ENCODE assay signal across 18 cellular contexts in genomic region chr17:49404906-49405305, GRCh38. TPM values are rescaled to one million over a fixed set of nuclear protein-coding genes. Genes with fewer than 3 reads are reported as not detected.
A peak's percentile ranks its signal among the peaks of the same experiment; 100 is the strongest.
DNase-seq lines count a peak whose midpoint lies in the region; ATAC-seq and TF ChIP-seq lines count a peak whose summit lies in the region.
"Had no signal": no experiment of that assay in that cellular context is flagged by ENCODE, and none has a peak within 500 bp of the region (broad histone marks: within the 10 kb centered on the region; RNA-seq: fewer than 3 reads in every experiment).

No MANE protein-coding gene starts in this region.

- H3K27me3 Mint-ChIP-seq in CD8-positive, alpha-beta memory T cell, result peaks cover 0 to 4% of the 10 kb centered on the region in 2 donors
- H3K27me3 Mint-ChIP-seq in activated T-helper 1 cell treated with anti-CD3 and anti-CD28 coated beads, Interleukin-12 subunit alpha, Interleukin-12 subunit beta, Interleukin-2, Interleukin-4 antibody, amounts not matched to agents 30 ng/mL and 10 ng/mL and 1 ng/mL, durations not matched to agents 14 hours and 24 hours and 36 hours (ENCODE audit: insufficient read depth), result no peaks in the 10 kb centered on the region
- peaks cover 12% of the 10 kb centered on the region for H3K27me3 Mint-ChIP-seq in GM23338 (ENCODE audit: insufficient read depth, low read depth, poor library complexity)

- no peaks in the 10 kb centered on the region for H3K9me3 Mint-ChIP-seq in CD8-positive, alpha-beta memory T cell
- no peaks in the 10 kb centered on the region for H3K9me3 Mint-ChIP-seq in activated T-helper 1 cell treated with anti-CD3 and anti-CD28 coated beads, Interleukin-12 subunit alpha, Interleukin-12 subunit beta, Interleukin-2, Interleukin-4 antibody, amounts not matched to agents 30 ng/mL and 10 ng/mL and 1 ng/mL, durations not matched to agents 14 hours and 24 hours and 36 hours
- no peaks in the 10 kb centered on the region for H3K9me3 Mint-ChIP-seq in GM23338

- no peak for DNase-seq in CD8-positive, alpha-beta memory T cell
- DNase-seq in RWPE2 (ENCODE audit: low spot score) (peak; percentile 28), foreskin fibroblast (peak; percentile 37 to 59), spleen (no peak), SKM-1 treated with dmso at 0.1 percent for 144 hours (lab: John Stamatoyannopoulos, UW; ENCODE audit: unreplicated experiment) (no peak), OCI-M2 (lab: John Stamatoyannopoulos, UW; ENCODE audit: unreplicated experiment) (no peak), GM23338 (ENCODE audit: low spot score) (no peak)
- DNase-seq in activated T-helper 1 cell treated with anti-CD3 and anti-CD28 coated beads, Interleukin-12 subunit alpha, Interleukin-12 subunit beta, Interleukin-2, Interleukin-4 antibody, amounts not matched to agents 30 ng/mL and 10 ng/mL and 1 ng/mL, durations not matched to agents 14 hours and 24 hours and 36 hours (ENCODE audit: low spot score), result no peak
- DNase-seq: activated CD4-positive, alpha-beta T cell treated with anti-CD3 and anti-CD28 coated beads, Interleukin-2, amount 50 U/mL, for 1 hour; erythroblast; gastrocnemius medialis; GM23248; left cardiac atrium; NCI-H1417; NCI-H526 treated with DMSO at 0.1 percent for 48 hours; SHP77; stimulated activated CD4-positive, alpha-beta T cell treated with anti-CD3 and anti-CD28 coated beads, Interleukin-4, amount 100 ng/mL, for 4 hours; thyroid gland had no signal

- TF ChIP-seq POLR2A in spleen (IDR thresholded peaks at IDR 0.05), result no peak

- H3K27ac Mint-ChIP-seq in CD8-positive, alpha-beta memory T cell, result peak overlapping the region in 7 of 8 donors; percentile 78 to 95 (median 86)
- H3K27ac Mint-ChIP-seq in activated T-helper 1 cell treated with anti-CD3 and anti-CD28 coated beads, Interleukin-12 subunit alpha, Interleukin-12 subunit beta, Interleukin-2, Interleukin-4 antibody, amounts not matched to agents 30 ng/mL and 10 ng/mL and 1 ng/mL, durations not matched to agents 14 hours and 24 hours and 36 hours, result no peak overlapping the region
- no peak overlapping the region for H3K27ac Mint-ChIP-seq in GM23338

- intact Hi-C loops in spleen (cut with DNase I; ENCODE audit: low total_unique reads), result no loop called here
- intact Hi-C loops in activated T-helper 1 cell treated with anti-CD3 and anti-CD28 coated beads, Interleukin-12 subunit alpha, Interleukin-12 subunit beta, Interleukin-2, Interleukin-4 antibody, amounts not matched to agents 30 ng/mL and 10 ng/mL and 1 ng/mL, durations not matched to agents 14 hours and 24 hours and 36 hours (cut with micrococcal nuclease), result loop anchor here (5.0 kb wide), 1 partner anchor 92 kb away; the partner anchor contains the start of gene NGFR

- H3K9me3 ChIP-seq in CD8-positive, alpha-beta memory T cell (ENCODE audit: low read length), result no peaks in the 10 kb centered on the region
- no peaks in the 10 kb centered on the region for H3K9me3 ChIP-seq in RWPE2 (ENCODE audit: severe bottlenecking)
- no peaks in the 10 kb centered on the region for H3K9me3 ChIP-seq in spleen
- H3K9me3 ChIP-seq: gastrocnemius medialis, thyroid gland had no signal

- H2AFZ ChIP-seq in GM23338, result no peak overlapping the region
- H2AFZ ChIP-seq: GM23248 had no signal

- peak overlapping the region in 2 of 7 donors; percentile 56 to 76 for H3K4me3 Mint-ChIP-seq in CD8-positive, alpha-beta memory T cell
- no peak overlapping the region for H3K4me3 Mint-ChIP-seq in activated T-helper 1 cell treated with anti-CD3 and anti-CD28 coated beads, Interleukin-12 subunit alpha, Interleukin-12 subunit beta, Interleukin-2, Interleukin-4 antibody, amounts not matched to agents 30 ng/mL and 10 ng/mL and 1 ng/mL, durations not matched to agents 14 hours and 24 hours and 36 hours
- H3K4me3 Mint-ChIP-seq in GM23338, result no peak overlapping the region

- TF ChIP-seq CTCF in RWPE2 (IDR thresholded peaks at IDR 0.05; ENCODE audit: poor library complexity, severe bottlenecking), result no peak
- TF ChIP-seq CTCF in foreskin fibroblast (IDR thresholded peaks at IDR 0.05; ENCODE audit: low read depth, low read length), result no peak
- no peak for TF ChIP-seq CTCF in spleen (IDR thresholded peaks at IDR 0.05 in 8 of 11, conservative IDR thresholded peaks at IDR 0.05 in 3 of 11)
- TF ChIP-seq CTCF in GM23338 (conservative IDR thresholded peaks at IDR 0.05; ENCODE audit: low read depth in 2 of 2), result no peak

- peaks cover 38 to 46% (median 42%) of the 10 kb centered on the region in 3 donors for H3K4me1 Mint-ChIP-seq in CD8-positive, alpha-beta memory T cell
- peaks cover 31% of the 10 kb centered on the region for H3K4me1 Mint-ChIP-seq in activated T-helper 1 cell treated with anti-CD3 and anti-CD28 coated beads, Interleukin-12 subunit alpha, Interleukin-12 subunit beta, Interleukin-2, Interleukin-4 antibody, amounts not matched to agents 30 ng/mL and 10 ng/mL and 1 ng/mL, durations not matched to agents 14 hours and 24 hours and 36 hours (ENCODE audit: low read depth)
- H3K4me1 Mint-ChIP-seq in GM23338, result peaks cover 8% of the 10 kb centered on the region; the same call in 2 of the 3 replicates

- H3K27me3 ChIP-seq in CD8-positive, alpha-beta memory T cell (ENCODE audit: insufficient read depth, low read length, poor library complexity, severe bottlenecking), result no peaks in the 10 kb centered on the region
- no peaks in the 10 kb centered on the region for H3K27me3 ChIP-seq in RWPE2 (ENCODE audit: insufficient read depth, poor library complexity, severe bottlenecking)
- H3K27me3 ChIP-seq in spleen (replicated peaks in 1 of 7), result no peaks in the 10 kb centered on the region
- H3K27me3 ChIP-seq in GM23338 (ENCODE audit: insufficient read depth), result no peaks in the 10 kb centered on the region
- H3K27me3 ChIP-seq: gastrocnemius medialis, thyroid gland had no signal

- POLR2A ChIA-PET in CD8-positive, alpha-beta memory T cell (lab: Charles Lee), result no interaction called here

- peaks cover 33% of the 10 kb centered on the region for H3K4me1 ChIP-seq in CD8-positive, alpha-beta memory T cell (ENCODE audit: insufficient read depth, low read length)
- H3K4me1 ChIP-seq in RWPE2 (ENCODE audit: insufficient read depth, poor library complexity, severe bottlenecking) (no peaks in the 10 kb centered on the region), spleen (peaks cover 7 to 60% (median 34%) of the 10 kb centered on the region in 6 donors), GM23338 (ENCODE audit: insufficient read depth) (no peaks in the 10 kb centered on the region)
- H3K4me1 ChIP-seq: gastrocnemius medialis had no signal

- peaks cover 23% of the 10 kb centered on the region; the same call in 1 of the 2 replicates for H3F3A ChIP-seq in GM23338 (replicated peaks; ENCODE audit: low read depth)

- H3K36me3 Mint-ChIP-seq in CD8-positive, alpha-beta memory T cell, result peaks cover 14 to 73% (median 26%) of the 10 kb centered on the region in 3 donors
- peaks cover 59% of the 10 kb centered on the region for H3K36me3 Mint-ChIP-seq in activated T-helper 1 cell treated with anti-CD3 and anti-CD28 coated beads, Interleukin-12 subunit alpha, Interleukin-12 subunit beta, Interleukin-2, Interleukin-4 antibody, amounts not matched to agents 30 ng/mL and 10 ng/mL and 1 ng/mL, durations not matched to agents 14 hours and 24 hours and 36 hours (ENCODE audit: low read depth)
- peaks cover 72% of the 10 kb centered on the region for H3K36me3 Mint-ChIP-seq in GM23338 (ENCODE audit: low read depth)

- peaks cover 45% of the 10 kb centered on the region for H3K36me3 ChIP-seq in CD8-positive, alpha-beta memory T cell (ENCODE audit: insufficient read depth, low read length)
- H3K36me3 ChIP-seq in RWPE2 (ENCODE audit: low read depth) (peaks cover 63% of the 10 kb centered on the region), spleen (peaks cover 0 to 77% (median 63%) of the 10 kb centered on the region in 6 donors), GM23338 (ENCODE audit: insufficient read depth) (peaks cover 40% of the 10 kb centered on the region)

- H3K9me2 ChIP-seq in GM23338 (ENCODE audit: insufficient read depth), result no peaks in the 10 kb centered on the region

- CTCF ChIA-PET in CD8-positive, alpha-beta memory T cell (lab: Charles Lee), result interaction anchor here (1.3 to 9.0 kb wide), 2 partner anchors 151 to 166 kb away, joined by 3 to 85 read pairs; no protein-coding TSS in a partner anchor

- no peak overlapping the region for H3K27ac ChIP-seq in CD8-positive, alpha-beta memory T cell (ENCODE audit: low read depth, low read length)
- H3K27ac ChIP-seq in RWPE2 (ENCODE audit: poor library complexity, severe bottlenecking) (no peak overlapping the region), spleen (peak overlapping the region in 6 of 8 donors; percentile 1 to 90 (median 75)), GM23338 (ENCODE audit: low read depth) (no peak overlapping the region)
- H3K27ac ChIP-seq: gastrocnemius medialis, GM23248, thyroid gland had no signal

- no peak overlapping the region for H3K4me2 ChIP-seq in GM23338

- H3K4me3 ChIP-seq in CD8-positive, alpha-beta memory T cell (ENCODE audit: low read length), result no peak overlapping the region
- H3K4me3 ChIP-seq in RWPE2 (ENCODE audit: severe bottlenecking), result no peak overlapping the region
- no peak overlapping the region for H3K4me3 ChIP-seq in foreskin fibroblast (ENCODE audit: low read depth in 1 of 2, low read length in 2 of 2)
- no peak overlapping the region for H3K4me3 ChIP-seq in spleen
- H3K4me3 ChIP-seq in GM23338, result no peak overlapping the region
- H3K4me3 ChIP-seq: gastrocnemius medialis, GM23248, thyroid gland had no signal

- 90 to 98% (median 95%) methylated on average over 14 of the region's 14 CpGs for WGBS in spleen, 5 donors

- ATAC-seq in RWPE2 (ENCODE audit: low read depth), result no peak
- ATAC-seq in GM23338, result no peak
- ATAC-seq: gastrocnemius medialis had no signal

- peaks cover 17% of the 10 kb centered on the region for H4K20me1 ChIP-seq in GM23338 (replicated peaks; ENCODE audit: insufficient read depth)

- H3K79me2 ChIP-seq in GM23338 (replicated peaks; ENCODE audit: insufficient read depth), result no peaks in the 10 kb centered on the region

RNA-seq across cellular contexts. Expression of gene PHB1, which starts 9.8 kb away (rescaled TPM):
- total RNA-seq in CD8-positive, alpha-beta memory T cell, result 100 to 1,000 TPM; 440 to 450 TPM
- polyA plus RNA-seq in CD8-positive, alpha-beta memory T cell, result 164 TPM
- 10 to 100 TPM; 49.4 to 84.1 (median 66.6) TPM for total RNA-seq in spleen
- polyA plus RNA-seq in spleen (100 to 1,000 TPM in 1 of 3 donors, 10 to 100 TPM in 2; 60.3 to 109 (median 95.5) TPM), GM23338 (2016; fragmentation: Nextera tagmentation; extraction: Ambion mirVana) (172 and 194 TPM in 2 replicates)
- total RNA-seq in activated T-helper 1 cell treated with anti-CD3 and anti-CD28 coated beads, Interleukin-12 subunit alpha, Interleukin-12 subunit beta, Interleukin-2, Interleukin-4 antibody, amounts not matched to agents 30 ng/mL and 10 ng/mL and 1 ng/mL, durations not matched to agents 14 hours and 24 hours and 36 hours, result 395 and 401 TPM in 2 replicates
- 211 and 215 TPM in 2 replicates for total RNA-seq in GM23338 (2014; rRNA removed; shearing (Covaris generic))

RNA-seq across cellular contexts. Expression of gene ZNF652, which starts 42.9 kb away (rescaled TPM):
- total RNA-seq in CD8-positive, alpha-beta memory T cell, result 10 to 100 TPM; 11.5 to 11.9 TPM
- 27.7 TPM for polyA plus RNA-seq in CD8-positive, alpha-beta memory T cell
- total RNA-seq in spleen, result 10 to 100 TPM; 51.4 to 73.9 (median 57.5) TPM
- polyA plus RNA-seq in spleen (10 to 100 TPM; 18.2 to 26.6 (median 23.3) TPM), GM23338 (2016; fragmentation: Nextera tagmentation; extraction: Ambion mirVana) (34.9 and 36.2 TPM in 2 replicates)
- 6.3 and 7.5 TPM in 2 replicates for total RNA-seq in activated T-helper 1 cell treated with anti-CD3 and anti-CD28 coated beads, Interleukin-12 subunit alpha, Interleukin-12 subunit beta, Interleukin-2, Interleukin-4 antibody, amounts not matched to agents 30 ng/mL and 10 ng/mL and 1 ng/mL, durations not matched to agents 14 hours and 24 hours and 36 hours
- 50.1 and 54.5 TPM in 2 replicates for total RNA-seq in GM23338 (2014; rRNA removed; shearing (Covaris generic))

Comparison
In these comparisons a context has a peak if more than half of its experiments do, and no peak if none do; other contexts are left out.
1. DNase-seq: peak in RWPE2 (single experiment) and foreskin fibroblast (2 of 2); none in CD8-positive, alpha-beta memory T cell (0 of 5), spleen (single experiment), SKM-1 treated with dmso at 0.1 percent for 144 hours (single experiment), OCI-M2 (single experiment), activated T-helper 1 cell treated with anti-CD3 and anti-CD28 coated beads, Interleukin-12 subunit alpha, Interleukin-12 subunit beta, Interleukin-2, Interleukin-4 antibody, amounts not matched to agents 30 ng/mL and 10 ng/mL and 1 ng/mL, durations not matched to agents 14 hours and 24 hours and 36 hours (single experiment) and GM23338 (single experiment).
2. H3K27ac ChIP-seq: peak in spleen (6 of 8); none in CD8-positive, alpha-beta memory T cell (single experiment), RWPE2 (single experiment) and GM23338 (single experiment).
3. H3K27ac Mint-ChIP-seq: peak in CD8-positive, alpha-beta memory T cell (7 of 8); none in activated T-helper 1 cell treated with anti-CD3 and anti-CD28 coated beads, Interleukin-12 subunit alpha, Interleukin-12 subunit beta, Interleukin-2, Interleukin-4 antibody, amounts not matched to agents 30 ng/mL and 10 ng/mL and 1 ng/mL, durations not matched to agents 14 hours and 24 hours and 36 hours (single experiment) and GM23338 (single experiment).